In the genomic region with DNA sequence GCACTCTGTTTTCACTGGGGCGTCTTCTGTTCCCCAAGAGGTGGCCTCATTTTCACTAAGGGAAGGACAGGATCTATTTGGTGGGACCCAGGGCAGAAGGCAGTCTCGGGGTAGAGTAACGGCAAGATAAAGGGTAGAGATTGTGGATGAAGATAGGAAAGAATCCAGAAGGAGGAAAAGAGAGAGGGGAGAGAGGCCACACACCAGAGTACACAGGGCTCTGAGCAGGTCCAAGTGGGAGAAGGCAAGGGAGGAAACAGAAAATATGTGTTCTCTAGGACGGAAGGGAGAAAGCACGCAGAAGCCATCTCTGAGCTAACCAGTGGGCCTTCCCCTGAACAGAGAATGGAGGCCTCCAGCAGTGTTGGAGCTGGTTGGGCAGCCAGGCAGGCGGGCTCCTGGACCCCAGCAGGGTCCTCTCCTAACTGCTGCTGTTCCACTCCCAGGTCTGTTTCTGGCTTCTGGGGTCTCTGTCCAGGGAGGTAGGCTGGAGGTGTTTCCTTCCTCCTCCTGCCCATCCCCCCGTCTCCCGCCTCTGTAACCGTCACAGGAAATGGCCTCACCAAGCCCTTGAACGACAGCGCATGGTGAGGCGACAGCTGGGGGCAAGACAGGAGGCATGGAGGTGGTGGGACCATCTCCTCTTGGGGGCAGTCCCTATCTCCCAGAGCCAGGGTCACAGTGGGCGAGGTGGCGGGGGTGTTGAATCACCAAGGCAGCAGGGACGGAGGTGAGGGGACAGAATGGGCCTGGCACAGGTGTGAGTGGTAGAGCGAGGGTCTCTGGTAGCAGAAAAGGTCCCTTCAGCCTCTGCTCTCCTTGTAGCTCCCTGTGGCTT, we compare ENCODE assay signal across 9 cellular contexts.
DNase-seq lines count a peak whose midpoint lies in the region; ATAC-seq lines count a peak whose summit lies in the region.
"Had no signal": no experiment of that assay in that cellular context is flagged by ENCODE, and none has a peak within 500 bp of the region (broad histone marks: within the 10 kb centered on the region; RNA-seq: fewer than 3 reads in every experiment).

No MANE protein-coding gene starts in this region.

- peak overlapping the region in 2 of 5 donors; percentile 3 to 25 for H3K9ac ChIP-seq in subcutaneous abdominal adipose tissue (ENCODE audit: low read length in 5 of 5)

- H3K9me3 ChIP-seq in subcutaneous abdominal adipose tissue (ENCODE audit: control insufficient read depth in 5 of 5, low read length in 5 of 5) = no peaks in the 10 kb centered on the region
- H3K9me3 ChIP-seq: thyroid gland had no signal

- H3K27me3 ChIP-seq in subcutaneous abdominal adipose tissue (ENCODE audit: control insufficient read depth in 5 of 5, insufficient read depth in 4 of 5, low read length in 5 of 5) = peaks cover 0 to 11% (median 3%) of the 10 kb centered on the region in 5 donors
- H3K27me3 ChIP-seq: thyroid gland had no signal

- H3K4me3 ChIP-seq in subcutaneous abdominal adipose tissue (ENCODE audit: low read depth in 1 of 5, low read length in 5 of 5) = peak overlapping the region in 3 of 5 donors; percentile 12 to 57 (median 46)
- H3K4me3 ChIP-seq: thyroid gland had no signal

- H3K4me1 ChIP-seq in subcutaneous abdominal adipose tissue (ENCODE audit: control insufficient read depth in 5 of 5, insufficient read depth in 5 of 5, low read length in 5 of 5) = peaks cover 0 to 44% (median 28%) of the 10 kb centered on the region in 5 donors

- H3K27ac ChIP-seq in subcutaneous abdominal adipose tissue (ENCODE audit: low read depth, low read length) = no peak overlapping the region
- H3K27ac ChIP-seq: thyroid gland had no signal

- ATAC-seq in HG03196 (IDR thresholded peaks at IDR 0.05; ENCODE audit: unreplicated experiment) (peak; percentile 26), GM19324 (IDR thresholded peaks at IDR 0.05; ENCODE audit: low FRiP score, unreplicated experiment) (no peak), HG03135 (IDR thresholded peaks at IDR 0.05; ENCODE audit: unreplicated experiment) (no peak), GM18519 (IDR thresholded peaks at IDR 0.05; ENCODE audit: low FRiP score, unreplicated experiment) (no peak), GM21515 (IDR thresholded peaks at IDR 0.05; ENCODE audit: unreplicated experiment) (no peak)

- DNase-seq in activated CD4-positive, CD25-positive, alpha-beta regulatory T cell (lab: John Stamatoyannopoulos, UW) = peak; percentile 26 to 33 (median 29)
- peak; percentile 43 for DNase-seq in germinal center (ENCODE audit: low spot score)

- no peaks in the 10 kb centered on the region for H3K36me3 ChIP-seq in subcutaneous abdominal adipose tissue (ENCODE audit: control insufficient read depth in 5 of 5, insufficient read depth in 5 of 5, low read length in 5 of 5)
- H3K36me3 ChIP-seq: thyroid gland had no signal
